18 cellular contexts compared by ENCODE assay signal in genomic region chr18:25787281-25787680, GRCh38.
"Had no signal": no experiment of that assay in that cellular context is flagged by ENCODE, and none has a peak within 500 bp of the region (broad histone marks: within the 10 kb centered on the region; RNA-seq: fewer than 3 reads in every experiment).

No MANE protein-coding gene starts in this region.

- ATAC-seq: heart left ventricle; left lobe of liver; mucosa of descending colon; natural killer cell; right cardiac atrium; stimulated activated naive CD8-positive, alpha-beta T cell treated with anti-CD3 and anti-CD28 coated beads, Interleukin-15, amount 100 ng/mL, for 72 hours; T-cell; upper lobe of right lung had no signal

- H3K4me1 ChIP-seq: heart left ventricle, prostate gland, upper lobe of right lung had no signal

- H3K36me3 ChIP-seq: heart left ventricle, prostate gland, upper lobe of right lung had no signal

- FAIRE-seq: bronchial epithelial cell, frontal cortex, islet of Langerhans had no signal

- H3K9me3 Mint-ChIP-seq: activated naive CD8-positive, alpha-beta T cell treated with anti-CD3 and anti-CD28 coated beads, Interleukin-2, amount 10 ng/mL, durations not matched to agents 7 days and 5 days; activated T-helper 1 cell treated with anti-CD3 and anti-CD28 coated beads, Interleukin-12 subunit alpha, Interleukin-12 subunit beta, Interleukin-2, Interleukin-4 antibody, amounts not matched to agents 30 ng/mL and 10 ng/mL and 1 ng/mL, durations not matched to agents 14 hours and 24 hours and 36 hours had no signal

- H3K27ac Mint-ChIP-seq: activated naive CD8-positive, alpha-beta T cell treated with anti-CD3 and anti-CD28 coated beads, Interleukin-2, amount 10 ng/mL, durations not matched to agents 7 days and 5 days; activated T-helper 1 cell treated with anti-CD3 and anti-CD28 coated beads, Interleukin-12 subunit alpha, Interleukin-12 subunit beta, Interleukin-2, Interleukin-4 antibody, amounts not matched to agents 30 ng/mL and 10 ng/mL and 1 ng/mL, durations not matched to agents 14 hours and 24 hours and 36 hours; natural killer cell; T-cell had no signal

- H3K4me3 ChIP-seq: heart left ventricle, mucosa of descending colon, prostate gland, upper lobe of right lung had no signal

- H3K27ac ChIP-seq: epithelial cell of prostate, heart left ventricle, prostate gland, upper lobe of right lung had no signal

- DNase-seq: activated CD4-positive, CD25-positive, alpha-beta regulatory T cell treated with anti-CD3 and anti-CD28 coated beads, Interleukin-2, amount 50 U/mL, for 72 hours; activated naive CD8-positive, alpha-beta T cell treated with anti-CD3 and anti-CD28 coated beads, Interleukin-2, amount 10 ng/mL, durations not matched to agents 7 days and 5 days; heart left ventricle; mucosa of descending colon; natural killer cell; occipital lobe; right cardiac atrium; stimulated activated naive CD8-positive, alpha-beta T cell treated with anti-CD3 and anti-CD28 coated beads, Interleukin-15, amount 100 ng/mL, for 72 hours; T-cell; T-helper 9 cell; upper lobe of right lung had no signal

- H3K36me3 Mint-ChIP-seq: activated naive CD8-positive, alpha-beta T cell treated with anti-CD3 and anti-CD28 coated beads, Interleukin-2, amount 10 ng/mL, durations not matched to agents 7 days and 5 days; natural killer cell; T-cell had no signal

- H3K27me3 ChIP-seq: heart left ventricle, upper lobe of right lung had no signal

- H3K4me1 Mint-ChIP-seq: activated naive CD8-positive, alpha-beta T cell treated with anti-CD3 and anti-CD28 coated beads, Interleukin-2, amount 10 ng/mL, durations not matched to agents 7 days and 5 days; natural killer cell; stimulated activated naive CD8-positive, alpha-beta T cell treated with anti-CD3 and anti-CD28 coated beads, Interleukin-15, amount 100 ng/mL, for 72 hours; T-cell had no signal

- H3K4me3 Mint-ChIP-seq: activated naive CD8-positive, alpha-beta T cell treated with anti-CD3 and anti-CD28 coated beads, Interleukin-2, amount 10 ng/mL, durations not matched to agents 7 days and 5 days; activated T-helper 1 cell treated with anti-CD3 and anti-CD28 coated beads, Interleukin-12 subunit alpha, Interleukin-12 subunit beta, Interleukin-2, Interleukin-4 antibody, amounts not matched to agents 30 ng/mL and 10 ng/mL and 1 ng/mL, durations not matched to agents 14 hours and 24 hours and 36 hours; natural killer cell; stimulated activated naive CD8-positive, alpha-beta T cell treated with anti-CD3 and anti-CD28 coated beads, Interleukin-15, amount 100 ng/mL, for 72 hours; T-cell had no signal

- H3K9me3 ChIP-seq: heart left ventricle, mucosa of descending colon, prostate gland, upper lobe of right lung had no signal
